In genomic region chr2:190996338-190996946, GRCh38 we compare ENCODE assay signal across 8 cellular contexts. TPM values are rescaled to one million over a fixed set of nuclear protein-coding genes. Genes with fewer than 3 reads are reported as not detected.
DNase-seq lines count a peak whose midpoint lies in the region; ATAC-seq and TF ChIP-seq lines count a peak whose summit lies in the region.

No MANE protein-coding gene starts in this region.

- CTCF ChIA-PET in AG04450 (lab: Charles Lee) = interaction anchor here (0.6 to 2.0 kb wide), 10 partner anchors 9 to 532 kb away, joined by 3 to 8 read pairs (median 4); no protein-coding TSS in a partner anchor

- H3K4me3 Mint-ChIP-seq in activated naive CD4-positive, alpha-beta T cell treated with anti-CD3 and anti-CD28 coated beads, Interleukin-2, amount 50 U/mL, for 24 hours = peak overlapping the region; percentile 7

- H3K4me3 ChIP-seq in AG04450 (ENCODE audit: low read depth, low read length) = no peak overlapping the region
- H3K4me3 ChIP-seq in GM06990 (replicated peaks; ENCODE audit: low read depth, low read length) = no peak overlapping the region
- H3K4me3 ChIP-seq in LNCaP clone FGC (ENCODE audit: low read depth, low read length) = no peak overlapping the region
- no peak overlapping the region for H3K4me3 ChIP-seq in thyroid gland (replicated peaks in 1 of 3)

- peak overlapping the region; percentile 95 for H3K27ac Mint-ChIP-seq in activated naive CD4-positive, alpha-beta T cell treated with anti-CD3 and anti-CD28 coated beads, Interleukin-2, amount 50 U/mL, for 24 hours

- TF ChIP-seq CTCF in AG04450 (IDR thresholded peaks at IDR 0.05; ENCODE audit: low read depth, low read length) (peak; percentile 77), GM06990 (IDR thresholded peaks at IDR 0.05; ENCODE audit: insufficient read depth, low read length, poor library complexity, severe bottlenecking) (peak; percentile 64), LNCaP clone FGC (IDR thresholded peaks at IDR 0.05; ENCODE audit: control insufficient read depth, extremely low read depth, insufficient read depth) (peak; percentile 41), thyroid gland (IDR thresholded peaks at IDR 0.05) (peak in 4 of 6 experiments; percentile 20 to 49 (median 38))

- no peaks in the 10 kb centered on the region for H3K9me3 Mint-ChIP-seq in activated naive CD4-positive, alpha-beta T cell treated with anti-CD3 and anti-CD28 coated beads, Interleukin-2, amount 50 U/mL, for 24 hours

- H3K36me3 ChIP-seq in GM06990 (ENCODE audit: control insufficient read depth, insufficient read depth, low read length) (peaks cover 57% of the 10 kb centered on the region), thyroid gland (peaks cover 62 to 66% of the 10 kb centered on the region in 2 donors)

- ATAC-seq in left ventricle myocardium superior (peak; percentile 71), GM18870 (IDR thresholded peaks at IDR 0.05; ENCODE audit: unreplicated experiment) (no peak)

- H3K36me3 Mint-ChIP-seq in activated naive CD4-positive, alpha-beta T cell treated with anti-CD3 and anti-CD28 coated beads, Interleukin-2, amount 50 U/mL, for 24 hours = peaks cover 55% of the 10 kb centered on the region

- POLR2A ChIA-PET in AG04450 (lab: Yijun Ruan, JAX) = no interaction called here

- WGBS in thyroid gland, 2 donors = 89 to 94% methylated on average over 5 of the region's 5 CpGs

- H3K4me1 Mint-ChIP-seq in activated naive CD4-positive, alpha-beta T cell treated with anti-CD3 and anti-CD28 coated beads, Interleukin-2, amount 50 U/mL, for 24 hours = peaks cover 69% of the 10 kb centered on the region

- H3K4me1 ChIP-seq in thyroid gland = no peaks in the 10 kb centered on the region

- H3K27ac ChIP-seq in AG04450 (ENCODE audit: low read depth, low read length) = no peak overlapping the region
- H3K27ac ChIP-seq in thyroid gland = no peak overlapping the region

- H3K27me3 ChIP-seq in AG04450 (ENCODE audit: control insufficient read depth, insufficient read depth, low read length) = no peaks in the 10 kb centered on the region
- no peaks in the 10 kb centered on the region for H3K27me3 ChIP-seq in GM06990 (replicated peaks; ENCODE audit: control insufficient read depth, insufficient read depth, low read length)
- no peaks in the 10 kb centered on the region for H3K27me3 ChIP-seq in thyroid gland

- H3K27me3 Mint-ChIP-seq in activated naive CD4-positive, alpha-beta T cell treated with anti-CD3 and anti-CD28 coated beads, Interleukin-2, amount 50 U/mL, for 24 hours = no peaks in the 10 kb centered on the region

- TF ChIP-seq POLR2A in thyroid gland (IDR thresholded peaks at IDR 0.05) = no peak

- intact Hi-C loops in left ventricle myocardium superior (cut with micrococcal nuclease) = no loop called here
- intact Hi-C loops in thyroid gland (cut with DNase I) = no loop called here

- H3K9me3 ChIP-seq in AG04450 (ENCODE audit: control insufficient read depth, insufficient read depth, low read length) (no peaks in the 10 kb centered on the region), thyroid gland (no peaks in the 10 kb centered on the region)

- DNase-seq in AG04450 (ENCODE audit: low read depth, low spot score) (no peak), GM06990 (ENCODE audit: extremely low read depth, insufficient read length) (no peak), LNCaP clone FGC (ENCODE audit: low read depth) (no peak), left ventricle myocardium superior (no peak), thyroid gland (peak in 1 of 2 donors; percentile 14), NCI-H187 treated with DMSO at 0.1 percent for 48 hours (lab: John Stamatoyannopoulos, UW) (no peak)

RNA-seq across cellular contexts. Expression of gene STAT1, which starts 17.5 kb away (rescaled TPM):
- polyA plus RNA-seq in AG04450 (2011; rRNA removed) = 109 and 130 TPM in 2 replicates
- polyA minus RNA-seq in AG04450 (2011; rRNA and poly(A)+ RNA removed) = 113 and 120 TPM in 2 replicates
- total RNA-seq in left ventricle myocardium superior (38.3 TPM), thyroid gland (10 to 100 TPM; 38.0 to 87.7 (median 61.3) TPM)
